ENCODE assay signal across 20 cellular contexts in genomic region chr9:27118916-27119315, GRCh38. TPM values are rescaled to one million over a fixed set of nuclear protein-coding genes. Genes with fewer than 3 reads are reported as not detected.
DNase-seq lines count a peak whose midpoint lies in the region; ATAC-seq and TF ChIP-seq lines count a peak whose summit lies in the region.
"Had no signal": no experiment of that assay in that cellular context is flagged by ENCODE, and none has a peak within 500 bp of the region (broad histone marks: within the 10 kb centered on the region; RNA-seq: fewer than 3 reads in every experiment).

No MANE protein-coding gene starts in this region.

- peak overlapping the region; percentile 98 for H2AFZ ChIP-seq in ACC112 (ENCODE audit: low read length, unreplicated experiment)
- H2AFZ ChIP-seq in mammary epithelial cell (ENCODE audit: low read depth, low read length), result no peak overlapping the region

- H3K79me2 ChIP-seq in ACC112 (ENCODE audit: control insufficient read depth, insufficient read depth, low read length, unreplicated experiment) (no peaks in the 10 kb centered on the region), mammary epithelial cell (ENCODE audit: insufficient read depth, low read length) (no peaks in the 10 kb centered on the region)

- H4K20me1 ChIP-seq in mammary epithelial cell (ENCODE audit: insufficient read depth, low read length), result no peaks in the 10 kb centered on the region

- no peaks in the 10 kb centered on the region for H3K9me3 ChIP-seq in mammary epithelial cell (replicated peaks; ENCODE audit: insufficient read depth, low read length)
- H3K9me3 ChIP-seq: colonic mucosa, esophagus muscularis mucosa had no signal

- 80% methylated on average over 6 of the region's 6 CpGs for WGBS in mammary epithelial cell (ENCODE audit: low coverage, missing lambda C conversion rate)

- in situ Hi-C loops in mammary epithelial cell (cut with MboI; ENCODE audit: low sequenced_read_pairs in 2 of 2), result no loop called here

- H3K36me3 ChIP-seq in ACC112 (ENCODE audit: insufficient read depth, low read length) (no peaks in the 10 kb centered on the region), mammary epithelial cell (ENCODE audit: insufficient read depth, low read length) (no peaks in the 10 kb centered on the region)
- H3K36me3 ChIP-seq: colonic mucosa, esophagus muscularis mucosa had no signal

- no peak for TF ChIP-seq CTCF in mammary epithelial cell (conservative IDR thresholded peaks at IDR 0.05 in 1 of 2, IDR thresholded peaks at IDR 0.05 in 1 of 2; ENCODE audit: extremely low read depth in 1 of 2, insufficient read depth in 1 of 2, low read depth in 1 of 2, low read length in 2 of 2)

- H3K9ac ChIP-seq in mammary epithelial cell (ENCODE audit: insufficient read depth, low read length), result no peak overlapping the region

- CTCF ChIA-PET in mammary epithelial cell (lab: Charles Lee; ENCODE audit: low non-redundant PET), result no interaction called here

- H3K4me3 ChIP-seq in ACC112 (ENCODE audit: low read depth, low read length) (peak overlapping the region; percentile 57; the same call in 1 of the 2 replicates), mammary epithelial cell (replicated peaks in 1 of 3; ENCODE audit: insufficient read depth in 1 of 3, low read depth in 2 of 3, low read length in 3 of 3) (no peak overlapping the region)
- H3K4me3 ChIP-seq: colonic mucosa, esophagus muscularis mucosa, skin epidermis had no signal

- no peak overlapping the region for H3K4me2 ChIP-seq in mammary epithelial cell (ENCODE audit: insufficient read depth, low read depth, low read length)

- DNase-seq in LHCN-M2 (ENCODE audit: low read depth) (peak; percentile 72), mammary epithelial cell (peak; percentile 11), lung microvascular endothelial cell (ENCODE audit: low read depth in 2 of 2) (peak; percentile 24 to 86), NCI-H2081 (lab: John Stamatoyannopoulos, UW) (no peak), NCI-H2081 treated with DMSO at 0.1 percent for 48 hours (lab: John Stamatoyannopoulos, UW) (no peak)
- DNase-seq in stimulated activated naive CD4-positive, alpha-beta T cell treated with Interleukin-2 at 50 U/mL for 16 hours (lab: John Stamatoyannopoulos, UW), result no peak
- DNase-seq: activated CD4-positive, alpha-beta T cell treated with anti-CD3 and anti-CD28 coated beads for 4 hours; activated naive CD8-positive, alpha-beta T cell treated with anti-CD3 and anti-CD28 coated beads for 36 hours; activated T-cell treated with anti-CD3 and anti-CD28 coated beads, Interleukin-2, amount 50 U/mL, for 24 hours; Calu3; colonic mucosa; NCI-H1105 treated with DMSO at 0.1 percent for 48 hours; nucleus accumbens; stimulated activated naive B cell treated with anti-CD40 and anti-IgM and Interleukin-4, amounts not matched to agents 10 μg/mL and 1 μg/mL and 100 μg/mL, for 72 hours; T-helper 2 cell had no signal

- no peak for ATAC-seq in GM19328 (IDR thresholded peaks at IDR 0.05; ENCODE audit: unreplicated experiment)
- ATAC-seq: stimulated activated naive B cell treated with anti-CD40 and anti-IgM and Interleukin-4, amounts not matched to agents 10 μg/mL and 1 μg/mL and 100 μg/mL, for 72 hours had no signal

- H3K27ac ChIP-seq in ACC112 (ENCODE audit: low read depth, low read length) (peak overlapping the region; percentile 80), mammary epithelial cell (ENCODE audit: insufficient read depth, low read depth, low read length) (no peak overlapping the region)
- H3K27ac ChIP-seq: colonic mucosa, esophagus muscularis mucosa had no signal

- no TSS peak for BruUV-seq in mammary epithelial cell (replicated peaks; lab: Mats Ljungman, UMichigan)

- H3K27me3 ChIP-seq in ACC112 (ENCODE audit: insufficient read depth, low read length) (no peaks in the 10 kb centered on the region), mammary epithelial cell (ENCODE audit: insufficient read depth, low read length) (no peaks in the 10 kb centered on the region)
- H3K27me3 ChIP-seq: colonic mucosa, esophagus muscularis mucosa had no signal

- dilution Hi-C loops in mammary epithelial cell (cut with HindIII; ENCODE audit: low sequenced_read_pairs), result no loop called here

- H3K4me1 ChIP-seq in ACC112 (ENCODE audit: control insufficient read depth, insufficient read depth, low read length, unreplicated experiment), result peaks cover 24% of the 10 kb centered on the region
- peaks cover 10% of the 10 kb centered on the region for H3K4me1 ChIP-seq in mammary epithelial cell (ENCODE audit: insufficient read depth, low read length)
- H3K4me1 ChIP-seq: colonic mucosa had no signal

- intact Hi-C loops in mammary epithelial cell (cut with micrococcal nuclease), result no loop called here

RNA-seq across cellular contexts. Expression of gene TEK, which starts 9.9 kb away (rescaled TPM):
- total RNA-seq in LHCN-M2 (2014; rRNA removed) (2.6 and 3.3 TPM in 2 replicates), mammary epithelial cell (under 1 TPM in 1 of 2 donors, not detected in 1; 0.09 TPM), lung microvascular endothelial cell (56.9 and 108 TPM in 2 replicates)
- polyA plus RNA-seq in LHCN-M2 (2012), result 3.5 TPM
- 0.02 TPM for polyA plus RNA-seq in mammary epithelial cell
- polyA minus RNA-seq in mammary epithelial cell, result not detected
- total RNA-seq: activated naive CD8-positive, alpha-beta T cell treated with anti-CD3 and anti-CD28 coated beads for 36 hours; Calu3; NCI-H460 had no signal

Comparison
In these comparisons a context has a peak if more than half of its experiments do, and no peak if none do; other contexts are left out.
1. DNase-seq: peak in LHCN-M2 (single experiment), mammary epithelial cell (single experiment) and lung microvascular endothelial cell (2 of 2); none in stimulated activated naive CD4-positive, alpha-beta T cell treated with Interleukin-2 at 50 U/mL for 16 hours (single experiment), NCI-H2081 (0 of 2) and NCI-H2081 treated with DMSO at 0.1 percent for 48 hours (single experiment).
2. RNA of gene TEK, which starts 9.9 kb away (total RNA-seq): 56.9 to 108 TPM in lung microvascular endothelial cell; 2.6 to 3.3 TPM in LHCN-M2 and 0.09 TPM in mammary epithelial cell; every median in the first group is over 10 times any median in the second.